In the genomic region with DNA sequence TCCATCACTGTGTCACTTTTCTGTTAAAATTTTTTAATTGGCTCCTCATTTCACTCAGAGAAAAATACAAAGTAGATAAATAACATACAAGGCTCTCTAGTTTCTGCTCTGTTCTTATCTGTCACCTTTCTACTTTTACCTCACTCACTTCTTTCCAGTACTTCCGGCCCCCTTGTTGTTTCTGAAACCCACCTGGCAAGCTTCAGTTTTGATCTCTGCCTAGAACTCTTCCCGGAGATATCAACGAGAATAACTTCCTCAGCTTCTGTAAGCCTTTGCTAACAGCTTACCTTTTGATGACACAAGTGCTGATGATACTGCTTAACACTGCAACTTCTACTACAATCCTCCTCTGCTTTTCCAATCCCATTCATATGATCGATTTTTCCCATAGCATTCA, we compare ENCODE assay signal across 24 cellular contexts.
"Had no signal": no experiment of that assay in that cellular context is flagged by ENCODE, and none has a peak within 500 bp of the region (broad histone marks: within the 10 kb centered on the region; RNA-seq: fewer than 3 reads in every experiment).

No MANE protein-coding gene starts in this region.

- H3K27ac ChIP-seq: SJSA1, SK-N-MC had no signal

- H3K4me3 ChIP-seq: MG63, SJSA1, SK-N-MC had no signal

- ATAC-seq: HepG2 had no signal

- H3K4me1 ChIP-seq: SJSA1 had no signal

- H3K27me3 ChIP-seq: MG63, SJSA1 had no signal

- H3K9me3 ChIP-seq: MG63, SJSA1 had no signal

- H3K36me3 ChIP-seq: MG63, SJSA1 had no signal

- DNase-seq: IMR-90; Karpas-422; KG1; MG63; NCI-H1092 treated with DMSO at 0.1 percent for 48 hours; NCI-H1436 treated with DMSO at 0.1 percent for 48 hours; NCI-H1694 treated with DMSO at 0.1 percent for 48 hours; NCI-H1930; NCI-H2081; NCI-H2171; NCI-H226; NCI-H446; NCI-H510A; NCI-H524 treated with DMSO at 0.1 percent for 48 hours; NCI-H69; NCI-H774; NK-92 treated with Interleukin-12 subunit alpha and Interleukin-12 subunit beta, amount 100 ng/mL, for 24 hours; OCI-M1; Right ventricle myocardium superior; RPMI8226; SIG-M5 had no signal
